ENCODE assay signal across 2 cellular contexts in the genomic region with DNA sequence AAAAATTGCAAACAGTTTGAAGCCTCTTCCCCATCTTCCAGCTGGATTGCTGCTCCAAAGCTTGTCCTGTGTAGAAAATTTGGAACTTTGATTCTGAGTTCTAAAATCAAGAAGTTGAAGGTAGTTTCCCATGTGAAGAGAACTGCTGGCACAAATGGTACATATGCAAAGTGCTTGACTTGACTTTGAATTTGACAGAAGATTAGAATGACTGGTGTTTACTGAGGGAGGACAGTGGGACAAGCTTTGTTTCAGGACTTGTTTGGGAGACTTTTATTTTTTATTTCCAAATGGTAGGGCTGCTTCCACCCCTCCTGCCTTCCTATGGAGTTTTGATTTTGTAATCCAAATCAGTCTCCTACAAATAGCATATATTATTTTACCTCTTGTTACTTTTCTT.
TF ChIP-seq lines count a peak whose summit lies in the region.

No MANE protein-coding gene starts in this region.

TF ChIP-seq in K562, 482 proteins besides CTCF, POLR2A, EP300 and RAD21:
- TF ChIP-seq HMG20B (CRISPR knock-in tag; IDR thresholded peaks at IDR 0.05) (no peak), FOXM1 (IDR thresholded peaks at IDR 0.05; ENCODE audit: low read depth) (no peak), FOXM1 (CRISPR knock-in tag; IDR thresholded peaks at IDR 0.05; ENCODE audit: low read depth) (no peak), ZC3H11A (IDR thresholded peaks at IDR 0.05; ENCODE audit: low read depth, low read length) (no peak), MYNN (IDR thresholded peaks at IDR 0.05) (peak; percentile 88), MYNN (CRISPR knock-in tag; IDR thresholded peaks at IDR 0.05) (no peak)
TF ChIP-seq in K562: peak in this region for 1.

TF ChIP-seq in HEK293T, 16 proteins besides CTCF, POLR2A, EP300 and RAD21:
- no peak for TF ChIP-seq FOXM1 (IDR thresholded peaks at IDR 0.05; ENCODE audit: borderline replicate concordance)
- no peak for TF ChIP-seq ELF4 (IDR thresholded peaks at IDR 0.05)
- TF ChIP-seq LEF1 (IDR thresholded peaks at IDR 0.05; ENCODE audit: borderline replicate concordance), result no peak
